In the genomic region with DNA sequence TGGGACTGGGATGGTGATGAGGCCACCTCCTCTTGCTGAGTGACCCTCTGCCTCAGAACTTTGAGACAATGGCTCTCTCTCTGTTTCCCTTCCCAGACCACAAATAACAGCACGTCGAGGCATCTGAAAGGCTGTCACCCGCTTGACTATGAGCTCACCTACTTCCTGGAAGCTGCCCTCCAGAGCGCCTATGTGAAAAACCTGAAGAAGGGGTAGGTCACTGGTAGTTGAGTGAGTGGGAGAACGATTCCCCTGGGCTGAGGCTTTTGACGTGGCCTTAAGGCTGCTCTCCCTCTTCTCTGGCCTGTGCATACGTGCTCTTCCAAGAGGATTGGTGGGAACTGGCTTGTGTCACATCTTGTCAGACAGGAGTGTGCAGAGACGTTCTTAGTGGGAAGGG, we compare ENCODE assay signal across 11 cellular contexts. TPM values are rescaled to one million over a fixed set of nuclear protein-coding genes. Genes with fewer than 3 reads are reported as not detected.
A peak's percentile ranks its signal among the peaks of the same experiment; 100 is the strongest.
DNase-seq lines count a peak whose midpoint lies in the region; ATAC-seq, FAIRE-seq and TF ChIP-seq lines count a peak whose summit lies in the region.
"Had no signal": no experiment of that assay in that cellular context is flagged by ENCODE, and none has a peak within 500 bp of the region (broad histone marks: within the 10 kb centered on the region; RNA-seq: fewer than 3 reads in every experiment).

No MANE protein-coding gene starts in this region.

- DNase-seq in GM18507 (ENCODE audit: extremely low spot score, insufficient read length, low read depth) (no peak), OCI-LY7 (ENCODE audit: low spot score) (no peak), HUDEP-2 (lab: John Stamatoyannopoulos, UW; ENCODE audit: unreplicated experiment in 76 of 76) (no peak), DMS153 (lab: John Stamatoyannopoulos, UW) (no peak)
- DNase-seq in effector memory CD4-positive, alpha-beta T cell, result no peak
- DNase-seq: brain microvascular endothelial cell, NCI-H2029 had no signal

- no peak overlapping the region for H2AFZ ChIP-seq in OCI-LY7 (ENCODE audit: low read length)
- H2AFZ ChIP-seq: parathyroid adenoma had no signal

- H3K36me3 ChIP-seq in BLaER1 (peaks cover 75% of the 10 kb centered on the region), OCI-LY7 (ENCODE audit: insufficient read depth, low read length) (peaks cover 79% of the 10 kb centered on the region)
- peaks cover 37% of the 10 kb centered on the region for H3K36me3 ChIP-seq in effector memory CD4-positive, alpha-beta T cell (ENCODE audit: control insufficient read depth, insufficient read depth, low read length)

- peak overlapping the region; percentile 96 for H3K27ac ChIP-seq in BLaER1
- peak overlapping the region; percentile 79 for H3K27ac ChIP-seq in OCI-LY7 (ENCODE audit: low read depth, low read length, poor library complexity, severe bottlenecking)
- peak overlapping the region; percentile 40 for H3K27ac ChIP-seq in effector memory CD4-positive, alpha-beta T cell (ENCODE audit: insufficient read depth, low read length, poor library complexity, severe bottlenecking)
- H3K27ac ChIP-seq: brain microvascular endothelial cell, parathyroid adenoma had no signal

- H3K4me1 ChIP-seq in BLaER1, result peaks cover 100% of the 10 kb centered on the region
- H3K4me1 ChIP-seq in OCI-LY7 (ENCODE audit: insufficient read depth, low read length, poor library complexity, severe bottlenecking), result peaks cover 76% of the 10 kb centered on the region
- peaks cover 5% of the 10 kb centered on the region for H3K4me1 ChIP-seq in effector memory CD4-positive, alpha-beta T cell (ENCODE audit: control insufficient read depth, insufficient read depth, low read length, poor library complexity, severe bottlenecking)
- H3K4me1 ChIP-seq: parathyroid adenoma had no signal

- FAIRE-seq in GM18507 (lab: Jason Lieb, UNC), result peak; percentile 76

- peak overlapping the region; percentile 82 for H3K9ac ChIP-seq in BLaER1
- H3K9ac ChIP-seq: parathyroid adenoma had no signal

- ATAC-seq in GM21528 (IDR thresholded peaks at IDR 0.05; ENCODE audit: low FRiP score, unreplicated experiment), result no peak
- ATAC-seq in GM18505 (IDR thresholded peaks at IDR 0.05; ENCODE audit: unreplicated experiment), result no peak

- H3K9me2 ChIP-seq in OCI-LY7 (ENCODE audit: insufficient read depth, low read length), result no peaks in the 10 kb centered on the region

- no peak for TF ChIP-seq POLR2A in GM18505 (IDR thresholded peaks at IDR 0.05; ENCODE audit: borderline replicate concordance, extremely low read depth, insufficient read depth, insufficient read length)

- intact Hi-C loops in OCI-LY7 (cut with micrococcal nuclease; ENCODE audit: unreplicated experiment), result no loop called here

- H3K79me2 ChIP-seq in OCI-LY7 (ENCODE audit: insufficient read depth, low read depth, low read length), result peaks cover 12% of the 10 kb centered on the region; the same call in 1 of the 2 replicates

- BruUV-seq in OCI-LY7 (replicated peaks; lab: Mats Ljungman, UMichigan), result no TSS peak

- H3K27me3 ChIP-seq in BLaER1, result no peaks in the 10 kb centered on the region
- no peaks in the 10 kb centered on the region for H3K27me3 ChIP-seq in effector memory CD4-positive, alpha-beta T cell (replicated peaks; ENCODE audit: control insufficient read depth, insufficient read depth, low read length, poor library complexity, severe bottlenecking)
- H3K27me3 ChIP-seq: brain microvascular endothelial cell had no signal

- H3K9me3 ChIP-seq in BLaER1, result no peaks in the 10 kb centered on the region
- no peaks in the 10 kb centered on the region for H3K9me3 ChIP-seq in OCI-LY7 (ENCODE audit: low read length)
- H3K9me3 ChIP-seq in effector memory CD4-positive, alpha-beta T cell (ENCODE audit: control insufficient read depth, low read length), result no peaks in the 10 kb centered on the region

- H3K4me2 ChIP-seq in BLaER1, result peak overlapping the region; percentile 90
- H3K4me2 ChIP-seq in OCI-LY7 (ENCODE audit: low read length), result peak overlapping the region; percentile 55

- POLR2A ChIA-PET in OCI-LY7 (lab: Charles Lee), result interaction anchor here (1.1 to 2.3 kb wide), 2 partner anchors 9 to 18 kb away, joined by 3 to 5 read pairs; no protein-coding TSS in a partner anchor

- H3K4me3 ChIP-seq in BLaER1, result peak overlapping the region; percentile 50
- H3K4me3 ChIP-seq in OCI-LY7 (ENCODE audit: low read depth, low read length, poor library complexity, severe bottlenecking), result no peak overlapping the region
- H3K4me3 ChIP-seq in effector memory CD4-positive, alpha-beta T cell (ENCODE audit: insufficient read depth, low read depth, low read length, poor library complexity, severe bottlenecking), result no peak overlapping the region

- peaks cover 18% of the 10 kb centered on the region for H4K20me1 ChIP-seq in BLaER1
- no peaks in the 10 kb centered on the region for H4K20me1 ChIP-seq in OCI-LY7 (ENCODE audit: insufficient read depth, low read length)

- no peak for TF ChIP-seq CTCF in OCI-LY7 (conservative IDR thresholded peaks at IDR 0.05; ENCODE audit: low read length)

- CTCF ChIA-PET in OCI-LY7 (lab: Charles Lee; ENCODE audit: unreplicated experiment), result interaction anchor here (1.3 kb wide), 1 partner anchor 28 kb away, joined by 3 read pairs; no protein-coding TSS in a partner anchor

RNA-seq across cellular contexts. Expression of gene TTC7A, which starts 37.7 kb away (rescaled TPM):
- total RNA-seq in OCI-LY7 (2014; rRNA removed; shearing (Covaris generic)), result 51.9 and 64.1 TPM in 2 replicates
- total RNA-seq in OCI-LY7 (2022), result 75.1 and 76.2 TPM in 2 replicates

Comparison
In these comparisons a context has a peak if more than half of its experiments do, and no peak if none do; other contexts are left out.
1. H3K27ac ChIP-seq: peak in every context shown above with its lines; median percentile 96 in BLaER1; 79 in OCI-LY7; 40 in effector memory CD4-positive, alpha-beta T cell.